ENCODE assay signal across 1 cellular context in the genomic region with DNA sequence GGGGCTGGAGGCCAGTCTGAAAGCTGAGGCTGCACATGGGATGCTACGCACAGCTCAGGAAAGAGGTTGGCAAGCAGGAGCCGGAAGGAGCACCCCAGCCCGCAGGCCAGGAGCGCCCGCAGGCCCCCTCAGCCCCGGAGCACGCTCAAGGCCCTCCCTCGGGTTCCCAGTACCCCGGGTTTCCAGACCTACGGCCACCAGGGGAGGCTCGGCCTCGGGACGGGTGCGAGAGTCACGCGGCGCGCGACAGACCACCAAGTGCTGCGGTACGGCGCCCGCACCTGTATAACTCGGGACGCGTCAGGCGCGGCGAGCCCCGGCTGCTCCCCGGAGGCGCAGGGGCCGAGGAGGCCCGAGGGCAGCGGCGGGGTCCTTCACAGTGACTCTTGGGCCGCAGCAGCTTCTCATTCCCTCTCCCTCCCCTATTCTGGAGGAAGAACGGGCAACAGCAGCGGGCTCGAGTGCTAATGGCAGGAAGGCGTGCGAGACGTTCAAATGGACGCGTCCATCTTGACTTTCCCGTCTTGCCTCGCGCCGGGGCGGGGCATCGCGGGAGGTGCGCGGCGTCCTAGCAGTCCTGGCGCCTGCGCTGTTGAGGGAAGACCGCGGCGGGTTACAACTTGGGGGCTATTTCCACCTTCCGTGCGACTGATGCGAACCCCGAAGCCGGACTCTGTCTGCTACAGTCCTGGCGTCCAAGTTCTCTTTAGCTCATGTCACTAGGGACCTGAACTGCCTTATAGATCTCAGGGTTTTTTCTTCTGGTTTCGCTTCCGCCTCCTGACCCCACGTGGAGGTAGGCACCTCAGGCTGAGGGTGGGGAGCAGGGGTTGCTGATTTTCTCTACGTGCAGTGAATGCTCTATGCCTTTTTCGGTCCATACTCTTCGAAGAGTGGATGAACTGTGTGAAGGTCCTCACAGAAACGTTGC.
A peak's percentile ranks its signal among the peaks of the same experiment; 100 is the strongest.
TF ChIP-seq lines count a peak whose summit lies in the region.

A gene with protein sequence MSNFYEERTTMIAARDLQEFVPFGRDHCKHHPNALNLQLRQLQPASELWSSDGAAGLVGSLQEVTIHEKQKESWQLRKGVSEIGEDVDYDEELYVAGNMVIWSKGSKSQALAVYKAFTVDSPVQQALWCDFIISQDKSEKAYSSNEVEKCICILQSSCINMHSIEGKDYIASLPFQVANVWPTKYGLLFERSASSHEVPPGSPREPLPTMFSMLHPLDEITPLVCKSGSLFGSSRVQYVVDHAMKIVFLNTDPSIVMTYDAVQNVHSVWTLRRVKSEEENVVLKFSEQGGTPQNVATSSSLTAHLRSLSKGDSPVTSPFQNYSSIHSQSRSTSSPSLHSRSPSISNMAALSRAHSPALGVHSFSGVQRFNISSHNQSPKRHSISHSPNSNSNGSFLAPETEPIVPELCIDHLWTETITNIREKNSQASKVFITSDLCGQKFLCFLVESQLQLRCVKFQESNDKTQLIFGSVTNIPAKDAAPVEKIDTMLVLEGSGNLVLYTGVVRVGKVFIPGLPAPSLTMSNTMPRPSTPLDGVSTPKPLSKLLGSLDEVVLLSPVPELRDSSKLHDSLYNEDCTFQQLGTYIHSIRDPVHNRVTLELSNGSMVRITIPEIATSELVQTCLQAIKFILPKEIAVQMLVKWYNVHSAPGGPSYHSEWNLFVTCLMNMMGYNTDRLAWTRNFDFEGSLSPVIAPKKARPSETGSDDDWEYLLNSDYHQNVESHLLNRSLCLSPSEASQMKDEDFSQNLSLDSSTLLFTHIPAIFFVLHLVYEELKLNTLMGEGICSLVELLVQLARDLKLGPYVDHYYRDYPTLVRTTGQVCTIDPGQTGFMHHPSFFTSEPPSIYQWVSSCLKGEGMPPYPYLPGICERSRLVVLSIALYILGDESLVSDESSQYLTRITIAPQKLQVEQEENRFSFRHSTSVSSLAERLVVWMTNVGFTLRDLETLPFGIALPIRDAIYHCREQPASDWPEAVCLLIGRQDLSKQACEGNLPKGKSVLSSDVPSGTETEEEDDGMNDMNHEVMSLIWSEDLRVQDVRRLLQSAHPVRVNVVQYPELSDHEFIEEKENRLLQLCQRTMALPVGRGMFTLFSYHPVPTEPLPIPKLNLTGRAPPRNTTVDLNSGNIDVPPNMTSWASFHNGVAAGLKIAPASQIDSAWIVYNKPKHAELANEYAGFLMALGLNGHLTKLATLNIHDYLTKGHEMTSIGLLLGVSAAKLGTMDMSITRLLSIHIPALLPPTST (N-terminal part only) (minus strand): TSS at position 533 of the 931 bp plus-strand sequence. CDS start 3,368 bp downstream, outside the sequence.

TF ChIP-seq in HepG2, 621 proteins besides CTCF, POLR2A, EP300 and RAD21 (continued from another document and continues in another):
- TF ChIP-seq, protein P1, sequence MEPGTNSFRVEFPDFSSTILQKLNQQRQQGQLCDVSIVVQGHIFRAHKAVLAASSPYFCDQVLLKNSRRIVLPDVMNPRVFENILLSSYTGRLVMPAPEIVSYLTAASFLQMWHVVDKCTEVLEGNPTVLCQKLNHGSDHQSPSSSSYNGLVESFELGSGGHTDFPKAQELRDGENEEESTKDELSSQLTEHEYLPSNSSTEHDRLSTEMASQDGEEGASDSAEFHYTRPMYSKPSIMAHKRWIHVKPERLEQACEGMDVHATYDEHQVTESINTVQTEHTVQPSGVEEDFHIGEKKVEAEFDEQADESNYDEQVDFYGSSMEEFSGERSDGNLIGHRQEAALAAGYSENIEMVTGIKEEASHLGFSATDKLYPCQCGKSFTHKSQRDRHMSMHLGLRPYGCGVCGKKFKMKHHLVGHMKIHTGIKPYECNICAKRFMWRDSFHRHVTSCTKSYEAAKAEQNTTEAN (CRISPR knock-in tag; conservative IDR thresholded peaks at IDR 0.05): 0 out of 2 replicates have a peak, but pooled peaks have one; percentile 9
- TF ChIP-seq SIX4 (CRISPR knock-in tag; IDR thresholded peaks at IDR 0.05): no peak
- no peak for TF ChIP-seq AKAP8 (CRISPR knock-in tag; IDR thresholded peaks at IDR 0.05)
- peak; percentile 98 for TF ChIP-seq ZSCAN31 (CRISPR knock-in tag; IDR thresholded peaks at IDR 0.05; ENCODE audit: low read depth)
- TF ChIP-seq ZNF841 (CRISPR knock-in tag; IDR thresholded peaks at IDR 0.05; ENCODE audit: borderline replicate concordance): no peak
- TF ChIP-seq GTF3A (CRISPR knock-in tag; conservative IDR thresholded peaks at IDR 0.05): no peak; the same call in 1 of the 2 replicates
- TF ChIP-seq ZNF547 (CRISPR knock-in tag; IDR thresholded peaks at IDR 0.05): peak; percentile 88
- TF ChIP-seq NFE2L2 (IDR thresholded peaks at IDR 0.05; ENCODE audit: low read length): no peak
- peak; percentile 30 for TF ChIP-seq PTBP1 (IDR thresholded peaks at IDR 0.05; ENCODE audit: low read depth, low read length, poor library complexity, severe bottlenecking)
- TF ChIP-seq ZNF496 (CRISPR knock-in tag; IDR thresholded peaks at IDR 0.05; ENCODE audit: insufficient replicate concordance): no peak
- TF ChIP-seq KAT2B (IDR thresholded peaks at IDR 0.05; ENCODE audit: borderline replicate concordance, low read depth, low read length): no peak
- peak; percentile 54; the same call in 1 of the 2 replicates for TF ChIP-seq ZC3H4 (CRISPR knock-in tag; IDR thresholded peaks at IDR 0.05; ENCODE audit: borderline replicate concordance)
- TF ChIP-seq SOX5 (CRISPR knock-in tag; IDR thresholded peaks at IDR 0.05; ENCODE audit: borderline replicate concordance): peak; percentile 13
- TF ChIP-seq, protein P2, sequence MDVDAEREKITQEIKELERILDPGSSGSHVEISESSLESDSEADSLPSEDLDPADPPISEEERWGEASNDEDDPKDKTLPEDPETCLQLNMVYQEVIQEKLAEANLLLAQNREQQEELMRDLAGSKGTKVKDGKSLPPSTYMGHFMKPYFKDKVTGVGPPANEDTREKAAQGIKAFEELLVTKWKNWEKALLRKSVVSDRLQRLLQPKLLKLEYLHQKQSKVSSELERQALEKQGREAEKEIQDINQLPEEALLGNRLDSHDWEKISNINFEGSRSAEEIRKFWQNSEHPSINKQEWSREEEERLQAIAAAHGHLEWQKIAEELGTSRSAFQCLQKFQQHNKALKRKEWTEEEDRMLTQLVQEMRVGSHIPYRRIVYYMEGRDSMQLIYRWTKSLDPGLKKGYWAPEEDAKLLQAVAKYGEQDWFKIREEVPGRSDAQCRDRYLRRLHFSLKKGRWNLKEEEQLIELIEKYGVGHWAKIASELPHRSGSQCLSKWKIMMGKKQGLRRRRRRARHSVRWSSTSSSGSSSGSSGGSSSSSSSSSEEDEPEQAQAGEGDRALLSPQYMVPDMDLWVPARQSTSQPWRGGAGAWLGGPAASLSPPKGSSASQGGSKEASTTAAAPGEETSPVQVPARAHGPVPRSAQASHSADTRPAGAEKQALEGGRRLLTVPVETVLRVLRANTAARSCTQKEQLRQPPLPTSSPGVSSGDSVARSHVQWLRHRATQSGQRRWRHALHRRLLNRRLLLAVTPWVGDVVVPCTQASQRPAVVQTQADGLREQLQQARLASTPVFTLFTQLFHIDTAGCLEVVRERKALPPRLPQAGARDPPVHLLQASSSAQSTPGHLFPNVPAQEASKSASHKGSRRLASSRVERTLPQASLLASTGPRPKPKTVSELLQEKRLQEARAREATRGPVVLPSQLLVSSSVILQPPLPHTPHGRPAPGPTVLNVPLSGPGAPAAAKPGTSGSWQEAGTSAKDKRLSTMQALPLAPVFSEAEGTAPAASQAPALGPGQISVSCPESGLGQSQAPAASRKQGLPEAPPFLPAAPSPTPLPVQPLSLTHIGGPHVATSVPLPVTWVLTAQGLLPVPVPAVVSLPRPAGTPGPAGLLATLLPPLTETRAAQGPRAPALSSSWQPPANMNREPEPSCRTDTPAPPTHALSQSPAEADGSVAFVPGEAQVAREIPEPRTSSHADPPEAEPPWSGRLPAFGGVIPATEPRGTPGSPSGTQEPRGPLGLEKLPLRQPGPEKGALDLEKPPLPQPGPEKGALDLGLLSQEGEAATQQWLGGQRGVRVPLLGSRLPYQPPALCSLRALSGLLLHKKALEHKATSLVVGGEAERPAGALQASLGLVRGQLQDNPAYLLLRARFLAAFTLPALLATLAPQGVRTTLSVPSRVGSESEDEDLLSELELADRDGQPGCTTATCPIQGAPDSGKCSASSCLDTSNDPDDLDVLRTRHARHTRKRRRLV (CRISPR knock-in tag; IDR thresholded peaks at IDR 0.05): peak; percentile 15; the same call in 1 of the 2 replicates
- peak; percentile 85 for TF ChIP-seq ZNF256 (CRISPR knock-in tag; conservative IDR thresholded peaks at IDR 0.05)
- TF ChIP-seq, protein P3, sequence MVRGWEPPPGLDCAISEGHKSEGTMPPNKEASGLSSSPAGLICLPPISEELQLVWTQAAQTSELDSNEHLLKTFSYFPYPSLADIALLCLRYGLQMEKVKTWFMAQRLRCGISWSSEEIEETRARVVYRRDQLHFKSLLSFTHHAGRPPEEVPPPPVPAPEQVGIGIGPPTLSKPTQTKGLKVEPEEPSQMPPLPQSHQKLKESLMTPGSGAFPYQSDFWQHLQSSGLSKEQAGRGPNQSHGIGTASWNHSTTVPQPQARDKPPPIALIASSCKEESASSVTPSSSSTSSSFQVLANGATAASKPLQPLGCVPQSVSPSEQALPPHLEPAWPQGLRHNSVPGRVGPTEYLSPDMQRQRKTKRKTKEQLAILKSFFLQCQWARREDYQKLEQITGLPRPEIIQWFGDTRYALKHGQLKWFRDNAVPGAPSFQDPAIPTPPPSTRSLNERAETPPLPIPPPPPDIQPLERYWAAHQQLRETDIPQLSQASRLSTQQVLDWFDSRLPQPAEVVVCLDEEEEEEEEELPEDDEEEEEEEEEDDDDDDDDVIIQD (CRISPR knock-in tag; IDR thresholded peaks at IDR 0.05; ENCODE audit: low read depth): no peak; the same call in 1 of the 2 replicates
- no peak for TF ChIP-seq POGZ (CRISPR knock-in tag; IDR thresholded peaks at IDR 0.05)
- no peak; the same call in 1 of the 2 replicates for TF ChIP-seq ZNF713 (CRISPR knock-in tag; IDR thresholded peaks at IDR 0.05)
- 0 out of 2 replicates have a peak, but pooled peaks have one; percentile 35 for TF ChIP-seq ZNF7 (CRISPR knock-in tag; IDR thresholded peaks at IDR 0.05)
- peak; percentile 81 for TF ChIP-seq ZNF335 (CRISPR knock-in tag; IDR thresholded peaks at IDR 0.05)
- TF ChIP-seq, protein P4, sequence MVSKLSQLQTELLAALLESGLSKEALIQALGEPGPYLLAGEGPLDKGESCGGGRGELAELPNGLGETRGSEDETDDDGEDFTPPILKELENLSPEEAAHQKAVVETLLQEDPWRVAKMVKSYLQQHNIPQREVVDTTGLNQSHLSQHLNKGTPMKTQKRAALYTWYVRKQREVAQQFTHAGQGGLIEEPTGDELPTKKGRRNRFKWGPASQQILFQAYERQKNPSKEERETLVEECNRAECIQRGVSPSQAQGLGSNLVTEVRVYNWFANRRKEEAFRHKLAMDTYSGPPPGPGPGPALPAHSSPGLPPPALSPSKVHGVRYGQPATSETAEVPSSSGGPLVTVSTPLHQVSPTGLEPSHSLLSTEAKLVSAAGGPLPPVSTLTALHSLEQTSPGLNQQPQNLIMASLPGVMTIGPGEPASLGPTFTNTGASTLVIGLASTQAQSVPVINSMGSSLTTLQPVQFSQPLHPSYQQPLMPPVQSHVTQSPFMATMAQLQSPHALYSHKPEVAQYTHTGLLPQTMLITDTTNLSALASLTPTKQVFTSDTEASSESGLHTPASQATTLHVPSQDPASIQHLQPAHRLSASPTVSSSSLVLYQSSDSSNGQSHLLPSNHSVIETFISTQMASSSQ (IDR thresholded peaks at IDR 0.05; ENCODE audit: low read depth): no peak
- TF ChIP-seq, protein P4 (CRISPR knock-in tag; IDR thresholded peaks at IDR 0.05; ENCODE audit: borderline replicate concordance): peak; percentile 77; the same call in 1 of the 2 replicates
- TF ChIP-seq CBFB (CRISPR knock-in tag; IDR thresholded peaks at IDR 0.05): peak; percentile 73
- TF ChIP-seq ZNF232 (CRISPR knock-in tag; IDR thresholded peaks at IDR 0.05; ENCODE audit: borderline replicate concordance): peak; percentile 85
- peak; percentile 99 for TF ChIP-seq ZNF558 (CRISPR knock-in tag; IDR thresholded peaks at IDR 0.05; ENCODE audit: borderline replicate concordance)
- no peak for TF ChIP-seq SRF (IDR thresholded peaks at IDR 0.05; ENCODE audit: low read depth, low read length)
- TF ChIP-seq HHEX (CRISPR knock-in tag; IDR thresholded peaks at IDR 0.05): no peak
